Comparison of ENCODE assay signal across 12 cellular contexts in the genomic region with DNA sequence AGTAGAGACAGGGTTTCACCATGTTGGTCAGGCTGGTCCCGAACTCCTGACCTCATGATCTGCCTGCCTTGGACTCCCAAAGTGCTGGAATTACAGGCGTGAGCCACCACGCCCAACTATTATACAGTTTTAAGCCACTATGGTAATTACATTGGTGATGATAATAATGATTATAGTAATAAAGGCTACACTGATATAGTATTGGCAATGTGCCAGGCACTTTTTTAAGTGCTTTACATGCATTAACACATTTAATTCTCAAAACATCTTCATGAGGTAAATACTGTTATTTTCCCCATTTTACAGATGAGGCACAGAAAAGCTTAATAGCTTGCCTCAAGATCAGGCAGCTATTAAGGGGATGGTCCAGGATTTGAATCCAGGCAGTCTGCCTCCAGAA.
DNase-seq lines count a peak whose midpoint lies in the region; ATAC-seq and TF ChIP-seq lines count a peak whose summit lies in the region.
"Had no signal": no experiment of that assay in that cellular context is flagged by ENCODE, and none has a peak within 500 bp of the region (broad histone marks: within the 10 kb centered on the region; RNA-seq: fewer than 3 reads in every experiment).

No MANE protein-coding gene starts in this region.

- H3K27ac Mint-ChIP-seq in CD4-positive, alpha-beta T cell, result no peak overlapping the region
- H3K27ac Mint-ChIP-seq: CD4-positive, CD25-positive, alpha-beta regulatory T cell had no signal

- no peak for TF ChIP-seq EP300 in Ishikawa (IDR thresholded peaks at IDR 0.05; ENCODE audit: borderline replicate concordance)

- no peaks in the 10 kb centered on the region for H3K79me2 ChIP-seq in GM23248 (ENCODE audit: insufficient read depth)

- H3K4me1 ChIP-seq in GM23248 (ENCODE audit: insufficient read depth), result no peaks in the 10 kb centered on the region
- H3K4me1 ChIP-seq: BE2C, Caco-2, HAP-1 had no signal

- WGBS in GM23248 (ENCODE audit: low coverage in 1 of 2, low lambda C conversion rate in 2 of 2, missing lambda C conversion rate in 2 of 2), 2 experiments, result 60 to 61% methylated on average over 3 of the region's 3 CpGs

- in situ Hi-C loops in GM23248 (cut with MboI), result no loop called here

- H3K9ac ChIP-seq in GM23248, result no peak overlapping the region

- TF ChIP-seq CTCF in fibroblast of the aortic adventitia (IDR thresholded peaks at IDR 0.05; ENCODE audit: insufficient read depth, low read length), result no peak
- TF ChIP-seq CTCF in CD4-positive, alpha-beta T cell (IDR thresholded peaks at IDR 0.05), result no peak

- no peak overlapping the region for H3K4me2 ChIP-seq in GM23248 (ENCODE audit: unreplicated experiment)

- H3K9me3 Mint-ChIP-seq in CD4-positive, alpha-beta T cell, result no peaks in the 10 kb centered on the region

- TF ChIP-seq RAD21 in Ishikawa (IDR thresholded peaks at IDR 0.05; ENCODE audit: low read depth), result no peak

- DNase-seq in GM23248 (peak; percentile 2), NCI-H748 treated with DMSO at 0.1 percent for 48 hours (lab: John Stamatoyannopoulos, UW) (peak; percentile 12), fibroblast of the aortic adventitia (ENCODE audit: low read depth) (peak; percentile 2), HUDEP-2 (lab: John Stamatoyannopoulos, UW; ENCODE audit: unreplicated experiment in 76 of 76) (no peak)
- no peak for DNase-seq in CD4-positive, alpha-beta T cell
- DNase-seq: ACHN; BE2C; C1 segment of cervical spinal cord; Caco-2; CD4-positive, CD25-positive, alpha-beta regulatory T cell had no signal

- no peaks in the 10 kb centered on the region for H3K36me3 ChIP-seq in GM23248 (ENCODE audit: low read depth)
- H3K36me3 ChIP-seq: BE2C, HAP-1 had no signal

- no peak for ATAC-seq in CD4-positive, alpha-beta T cell (ENCODE audit: poor library complexity)

- H3K27me3 Mint-ChIP-seq in CD4-positive, alpha-beta T cell, result no peaks in the 10 kb centered on the region
- H3K27me3 Mint-ChIP-seq: CD4-positive, CD25-positive, alpha-beta regulatory T cell had no signal

- no peaks in the 10 kb centered on the region for H4K20me1 ChIP-seq in GM23248 (ENCODE audit: insufficient read depth)

- H3K27ac ChIP-seq in GM23248, result no peak overlapping the region
- H3K27ac ChIP-seq in CD4-positive, alpha-beta T cell (ENCODE audit: low read depth, low read length), result no peak overlapping the region

- H3K4me3 ChIP-seq in GM23248, result no peak overlapping the region
- no peak overlapping the region for H3K4me3 ChIP-seq in fibroblast of the aortic adventitia (ENCODE audit: low read depth, low read length)
- H3K4me3 ChIP-seq: HAP-1 had no signal

- H3K9me3 ChIP-seq in GM23248 (ENCODE audit: low read depth), result no peaks in the 10 kb centered on the region
- H3K9me3 ChIP-seq in CD4-positive, alpha-beta T cell (ENCODE audit: control insufficient read depth, low read length), result no peaks in the 10 kb centered on the region
- H3K9me3 ChIP-seq: BE2C, HAP-1 had no signal

- POLR2A ChIA-PET in CD4-positive, alpha-beta T cell (lab: Charles Lee), result no interaction called here

- H3K27me3 ChIP-seq in GM23248 (replicated peaks; ENCODE audit: insufficient read depth), result no peaks in the 10 kb centered on the region
- H3K27me3 ChIP-seq in CD4-positive, alpha-beta T cell (ENCODE audit: control insufficient read depth, insufficient read depth, low read length), result no peaks in the 10 kb centered on the region
- H3K27me3 ChIP-seq: BE2C had no signal

- H3F3A ChIP-seq in GM23248 (ENCODE audit: insufficient read depth), result no peaks in the 10 kb centered on the region

- no peaks in the 10 kb centered on the region for H3K4me1 Mint-ChIP-seq in CD4-positive, alpha-beta T cell (ENCODE audit: low read depth)
- H3K4me1 Mint-ChIP-seq: CD4-positive, CD25-positive, alpha-beta regulatory T cell had no signal

- H2AFZ ChIP-seq in GM23248, result no peak overlapping the region

- H3K36me3 Mint-ChIP-seq in CD4-positive, alpha-beta T cell (ENCODE audit: low read depth), result no peaks in the 10 kb centered on the region
- H3K36me3 Mint-ChIP-seq: CD4-positive, CD25-positive, alpha-beta regulatory T cell had no signal

- CTCF ChIA-PET in CD4-positive, alpha-beta T cell (lab: Charles Lee), result no interaction called here

- no peaks in the 10 kb centered on the region for H3K9me2 ChIP-seq in GM23248 (ENCODE audit: insufficient read depth)

- intact Hi-C loops in CD4-positive, alpha-beta T cell (cut with DNase I, micrococcal nuclease), result no loop called here

- no peak overlapping the region for H3K4me3 Mint-ChIP-seq in CD4-positive, alpha-beta T cell

TF ChIP-seq in Ishikawa, 13 proteins besides CTCF, POLR2A, EP300 and RAD21:
- TF ChIP-seq USF1 (IDR thresholded peaks at IDR 0.05) (no peak), NFIC (IDR thresholded peaks at IDR 0.05) (peak; percentile 36; the same call in 1 of the 2 replicates)

Comparison
In these comparisons a context has a peak if more than half of its experiments do, and no peak if none do; other contexts are left out.
1. DNase-seq: peak in GM23248 (single experiment), NCI-H748 treated with DMSO at 0.1 percent for 48 hours (single experiment) and fibroblast of the aortic adventitia (single experiment); none in CD4-positive, alpha-beta T cell (0 of 10) and HUDEP-2 (0 of 76).